ENCODE assay signal across 19 cellular contexts in the genomic region with DNA sequence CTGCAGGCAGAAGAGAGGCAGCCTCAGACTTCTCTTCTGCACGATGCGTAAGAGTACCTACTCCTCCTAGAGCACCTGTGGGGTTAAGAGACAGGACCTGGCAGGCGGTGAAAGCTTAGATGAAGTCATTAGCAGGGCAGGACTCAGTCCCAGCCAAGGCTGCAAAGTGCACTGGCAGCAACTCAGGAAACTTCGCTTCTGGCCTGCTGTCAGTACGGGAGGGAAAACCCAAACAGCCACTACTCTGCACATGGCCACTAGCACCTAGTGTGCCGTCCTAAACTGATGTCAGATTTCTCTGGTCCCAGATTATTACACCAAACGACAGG.
"Had no signal": no experiment of that assay in that cellular context is flagged by ENCODE, and none has a peak within 500 bp of the region (broad histone marks: within the 10 kb centered on the region; RNA-seq: fewer than 3 reads in every experiment).

No MANE protein-coding gene starts in this region.

- H3K4me3 Mint-ChIP-seq: activated CD4-positive, alpha-beta memory T cell treated with anti-CD3 and anti-CD28 coated beads for 36 hours; activated naive CD4-positive, alpha-beta T cell treated with anti-CD3 and anti-CD28 coated beads for 36 hours; activated naive CD8-positive, alpha-beta T cell treated with anti-CD3 and anti-CD28 coated beads, Interleukin-2, amount 10 ng/mL, durations not matched to agents 7 days and 5 days; endodermal cell; naive thymus-derived CD4-positive, alpha-beta T cell; neural progenitor cell had no signal

- DNase-seq: activated CD4-positive, alpha-beta memory T cell treated with anti-CD3 and anti-CD28 coated beads for 36 hours; activated CD4-positive, alpha-beta T cell treated with anti-CD3 and anti-CD28 coated beads for 48 hours; activated naive CD4-positive, alpha-beta T cell treated with anti-CD3 and anti-CD28 coated beads for 36 hours; activated naive CD8-positive, alpha-beta T cell treated with anti-CD3 and anti-CD28 coated beads, Interleukin-2, amount 10 ng/mL, durations not matched to agents 7 days and 5 days; activated T-cell treated with anti-CD3 and anti-CD28 coated beads, Interleukin-2, amount 50 U/mL, for 48 hours; amniotic stem cell; cerebellar nuclear complex; endodermal cell; foreskin fibroblast; hippocampal formation; naive thymus-derived CD4-positive, alpha-beta T cell; spleen; stimulated activated CD4-positive, alpha-beta T cell treated with anti-CD3 and anti-CD28 coated beads, Interleukin-4, amount 100 ng/mL, for 24 hours; stimulated activated naive CD4-positive, alpha-beta T cell treated with Interleukin-2 at 50 U/mL for 16 hours had no signal

- H3K9me3 Mint-ChIP-seq: activated CD4-positive, alpha-beta memory T cell treated with anti-CD3 and anti-CD28 coated beads for 36 hours; activated naive CD4-positive, alpha-beta T cell treated with anti-CD3 and anti-CD28 coated beads for 36 hours; activated naive CD8-positive, alpha-beta T cell treated with anti-CD3 and anti-CD28 coated beads, Interleukin-2, amount 10 ng/mL, durations not matched to agents 7 days and 5 days; endodermal cell; naive thymus-derived CD4-positive, alpha-beta T cell; neural progenitor cell had no signal

- H3K36me3 ChIP-seq: breast epithelium, neural progenitor cell had no signal

- H3K27ac ChIP-seq: breast epithelium, coronary artery, neural progenitor cell, spleen had no signal

- H3K9me3 ChIP-seq: breast epithelium, spleen had no signal

- H3K4me1 Mint-ChIP-seq: activated naive CD8-positive, alpha-beta T cell treated with anti-CD3 and anti-CD28 coated beads, Interleukin-2, amount 10 ng/mL, durations not matched to agents 7 days and 5 days had no signal

- H3K27me3 ChIP-seq: breast epithelium, neural progenitor cell, spleen had no signal

- H3K27ac Mint-ChIP-seq: activated CD4-positive, alpha-beta memory T cell treated with anti-CD3 and anti-CD28 coated beads for 36 hours; activated naive CD4-positive, alpha-beta T cell treated with anti-CD3 and anti-CD28 coated beads for 36 hours; activated naive CD8-positive, alpha-beta T cell treated with anti-CD3 and anti-CD28 coated beads, Interleukin-2, amount 10 ng/mL, durations not matched to agents 7 days and 5 days; endodermal cell; naive thymus-derived CD4-positive, alpha-beta T cell; neural progenitor cell; progenitor cell of endocrine pancreas had no signal

- H3K4me1 ChIP-seq: breast epithelium, neural progenitor cell had no signal

- H3K27me3 Mint-ChIP-seq: activated CD4-positive, alpha-beta memory T cell treated with anti-CD3 and anti-CD28 coated beads for 36 hours; activated naive CD8-positive, alpha-beta T cell treated with anti-CD3 and anti-CD28 coated beads, Interleukin-2, amount 10 ng/mL, durations not matched to agents 7 days and 5 days; naive thymus-derived CD4-positive, alpha-beta T cell had no signal

- H3K4me3 ChIP-seq: breast epithelium, coronary artery, lung, neural progenitor cell, spleen had no signal

- H3K36me3 Mint-ChIP-seq: activated CD4-positive, alpha-beta memory T cell treated with anti-CD3 and anti-CD28 coated beads for 36 hours; naive thymus-derived CD4-positive, alpha-beta T cell; neural progenitor cell had no signal

- ATAC-seq: naive thymus-derived CD4-positive, alpha-beta T cell had no signal
